Comparison of ENCODE assay signal across 6 cellular contexts in the genomic region with DNA sequence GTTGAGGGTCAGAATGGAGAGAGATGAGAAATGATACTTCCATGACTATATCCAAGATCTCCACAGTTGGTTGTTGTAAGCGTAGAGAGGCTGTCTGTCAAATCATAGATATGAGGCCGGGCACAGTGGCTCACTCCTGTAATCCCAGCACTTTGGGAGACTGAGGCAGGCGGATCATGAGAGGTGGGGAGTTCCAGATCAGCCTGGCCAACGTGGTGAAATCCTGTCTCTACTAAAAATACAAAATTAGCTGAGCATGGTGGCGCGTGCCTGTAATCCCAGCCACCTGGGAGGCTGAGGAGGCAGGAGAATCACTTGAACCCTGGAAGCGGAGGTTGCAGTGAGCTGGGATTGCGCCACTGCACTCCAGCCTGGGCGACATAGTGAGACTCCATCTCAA. TPM values are rescaled to one million over a fixed set of nuclear protein-coding genes. Genes with fewer than 3 reads are reported as not detected.
DNase-seq lines count a peak whose midpoint lies in the region; ATAC-seq and TF ChIP-seq lines count a peak whose summit lies in the region.
"Not testable (repeated sequence)": the region's sequence is repeated elsewhere in the genome, so short reads cannot be mapped to it uniquely, and the experiment has no call there.

No MANE protein-coding gene starts in this region.

- not testable (repeated sequence) for ATAC-seq in T-helper 17 cell

- peak overlapping the region in 6 of 7 donors; percentile 8 to 97 (median 86) for H3K27ac Mint-ChIP-seq in CD4-positive, alpha-beta memory T cell
- H3K27ac Mint-ChIP-seq in T-helper 17 cell = peak overlapping the region; percentile 49
- peak overlapping the region; percentile 77 for H3K27ac Mint-ChIP-seq in activated naive CD8-positive, alpha-beta T cell
- peak overlapping the region in 5 of 6 donors; percentile 13 to 95 (median 74) for H3K27ac Mint-ChIP-seq in immature natural killer cell
- H3K27ac Mint-ChIP-seq in neural crest cell (ENCODE audit: unreplicated experiment) = not testable (repeated sequence)

- H3K27ac ChIP-seq in CD4-positive, alpha-beta memory T cell (ENCODE audit: low read depth, low read length); spleen: not testable (repeated sequence)

- H3K27me3 ChIP-seq in CD4-positive, alpha-beta memory T cell (ENCODE audit: insufficient read depth, low read length); spleen (replicated peaks in 1 of 7): not testable (repeated sequence)

- not testable (repeated sequence) for H3K36me3 ChIP-seq in CD4-positive, alpha-beta memory T cell (ENCODE audit: insufficient read depth, low read length); spleen

- not testable (repeated sequence) for H3K36me3 Mint-ChIP-seq in CD4-positive, alpha-beta memory T cell; T-helper 17 cell (ENCODE audit: low read depth); activated naive CD8-positive, alpha-beta T cell; immature natural killer cell; neural crest cell (ENCODE audit: low read depth)

- H3K4me1 ChIP-seq in CD4-positive, alpha-beta memory T cell (ENCODE audit: insufficient read depth, low read length) = peaks cover 37% of the 10 kb centered on the region
- H3K4me1 ChIP-seq in spleen = peaks cover 12 to 40% (median 31%) of the 10 kb centered on the region in 6 donors

- not testable (repeated sequence) for DNase-seq in CD4-positive, alpha-beta memory T cell; T-helper 17 cell; immature natural killer cell; neural crest cell (ENCODE audit: low read depth, low spot score)
- peak; percentile 54 for DNase-seq in spleen

- TF ChIP-seq POLR2A in spleen (IDR thresholded peaks at IDR 0.05) = not testable (repeated sequence)

- not testable (repeated sequence) for H3K4me3 ChIP-seq in CD4-positive, alpha-beta memory T cell (ENCODE audit: low read length in 2 of 2); spleen

- H3K4me1 Mint-ChIP-seq in CD4-positive, alpha-beta memory T cell = peaks cover 22 to 44% (median 35%) of the 10 kb centered on the region in 4 donors
- H3K4me1 Mint-ChIP-seq in T-helper 17 cell = peaks cover 32% of the 10 kb centered on the region
- H3K4me1 Mint-ChIP-seq in activated naive CD8-positive, alpha-beta T cell (ENCODE audit: low read depth) = peaks cover 30% of the 10 kb centered on the region
- peaks cover 33 to 40% of the 10 kb centered on the region in 2 donors for H3K4me1 Mint-ChIP-seq in immature natural killer cell
- peaks cover 30% of the 10 kb centered on the region for H3K4me1 Mint-ChIP-seq in neural crest cell

- POLR2A ChIA-PET in CD4-positive, alpha-beta memory T cell (lab: Charles Lee; ENCODE audit: partially characterized antibody) = interaction anchor here (3.3 kb wide), 1 partner anchor 35 kb away, joined by 27 read pairs; no protein-coding TSS in a partner anchor

- CTCF ChIA-PET in CD4-positive, alpha-beta memory T cell (lab: Charles Lee; ENCODE audit: partially characterized antibody) = interaction anchor here (8.6 kb wide), 1 partner anchor 25 kb away, joined by 84 read pairs; no protein-coding TSS in a partner anchor

- not testable (repeated sequence) for H3K27me3 Mint-ChIP-seq in CD4-positive, alpha-beta memory T cell; T-helper 17 cell; activated naive CD8-positive, alpha-beta T cell; immature natural killer cell (ENCODE audit: low read depth in 3 of 3); neural crest cell (ENCODE audit: low read depth)

- WGBS in spleen, 5 donors = 89 to 96% (median 94%) methylated on average over 9 of the region's 9 CpGs

- not testable (repeated sequence) for H3K9me3 ChIP-seq in CD4-positive, alpha-beta memory T cell (ENCODE audit: control insufficient read depth in 1 of 2, low read length in 2 of 2); T-helper 17 cell (ENCODE audit: control insufficient read depth, low read length, poor library complexity, severe bottlenecking); spleen

- not testable (repeated sequence) for TF ChIP-seq CTCF in neural crest cell (conservative IDR thresholded peaks at IDR 0.05); spleen (IDR thresholded peaks at IDR 0.05 in 8 of 11, conservative IDR thresholded peaks at IDR 0.05 in 3 of 11)

- H3K9me3 Mint-ChIP-seq in CD4-positive, alpha-beta memory T cell; activated naive CD8-positive, alpha-beta T cell (ENCODE audit: low read depth); immature natural killer cell; neural crest cell: not testable (repeated sequence)

- intact Hi-C loops in CD4-positive, alpha-beta memory T cell (cut with micrococcal nuclease); spleen (cut with DNase I; ENCODE audit: low total_unique reads): not testable (repeated sequence)

- not testable (repeated sequence) for H3K4me3 Mint-ChIP-seq in CD4-positive, alpha-beta memory T cell; T-helper 17 cell; activated naive CD8-positive, alpha-beta T cell; immature natural killer cell
- peak overlapping the region; percentile 54 for H3K4me3 Mint-ChIP-seq in neural crest cell

RNA-seq across cellular contexts. Expression of gene PDIA4, which starts 2.1 kb away (rescaled TPM):
- total RNA-seq in CD4-positive, alpha-beta memory T cell = 10 to 100 TPM; 82.8 to 87.1 TPM
- 100 to 1,000 TPM; 102 to 125 TPM for polyA plus RNA-seq in CD4-positive, alpha-beta memory T cell
- 10 to 100 TPM; 42.4 to 49.8 TPM for total RNA-seq in T-helper 17 cell
- polyA plus RNA-seq in immature natural killer cell = 100 to 1,000 TPM in 2 of 3 donors, 10 to 100 TPM in 1; 84.4 to 160 (median 125) TPM
- 151 and 154 TPM in 2 replicates for total RNA-seq in neural crest cell
- total RNA-seq in spleen = 100 to 1,000 TPM in 3 of 7 donors, 10 to 100 TPM in 4; 81.1 to 160 (median 90.0) TPM
- 10 to 100 TPM; 21.6 to 33.2 (median 33.2) TPM for polyA plus RNA-seq in spleen
